ENCODE assay signal across 13 cellular contexts in genomic region chr14:68104518-68104917, GRCh38.
DNase-seq lines count a peak whose midpoint lies in the region; ATAC-seq and TF ChIP-seq lines count a peak whose summit lies in the region.
"Had no signal": no experiment of that assay in that cellular context is flagged by ENCODE, and none has a peak within 500 bp of the region (broad histone marks: within the 10 kb centered on the region; RNA-seq: fewer than 3 reads in every experiment).

No MANE protein-coding gene starts in this region.

- no peak overlapping the region for H2AK5ac ChIP-seq in mesendoderm (ENCODE audit: low read length)

- H3K4me2 ChIP-seq in mesendoderm (ENCODE audit: low read length), result no peak overlapping the region

- H3K9me3 ChIP-seq in T-helper 17 cell (ENCODE audit: control insufficient read depth, low read length, poor library complexity, severe bottlenecking), result no peaks in the 10 kb centered on the region

- H3K27me3 Mint-ChIP-seq in T-helper 17 cell, result no peaks in the 10 kb centered on the region
- H3K27me3 Mint-ChIP-seq in activated T-helper 1 cell treated with anti-CD3 and anti-CD28 coated beads, Interleukin-12 subunit alpha, Interleukin-12 subunit beta, Interleukin-2, Interleukin-4 antibody, amounts not matched to agents 30 ng/mL and 10 ng/mL and 1 ng/mL, durations not matched to agents 14 hours and 24 hours and 36 hours (ENCODE audit: insufficient read depth), result peaks cover 3% of the 10 kb centered on the region
- H3K27me3 Mint-ChIP-seq: dendritic cell treated with granulocyte-macrophage colony-stimulating factor and Interleukin-4, amounts not matched to agents 40 ng/mL and 50 ng/mL, for 4 days; stimulated activated memory B cell treated with anti-CD40 and anti-IgM and Interleukin-4, amounts not matched to agents 10 μg/mL and 1 μg/mL and 100 μg/mL, for 72 hours had no signal

- no peaks in the 10 kb centered on the region for H3K27me3 ChIP-seq in ACC112 (ENCODE audit: insufficient read depth, low read length)
- no peaks in the 10 kb centered on the region for H3K27me3 ChIP-seq in mesendoderm (ENCODE audit: insufficient read depth, low read length, poor library complexity)

- H3K36me3 Mint-ChIP-seq in T-helper 17 cell (ENCODE audit: low read depth), result peaks cover 3% of the 10 kb centered on the region
- H3K36me3 Mint-ChIP-seq in activated T-helper 1 cell treated with anti-CD3 and anti-CD28 coated beads, Interleukin-12 subunit alpha, Interleukin-12 subunit beta, Interleukin-2, Interleukin-4 antibody, amounts not matched to agents 30 ng/mL and 10 ng/mL and 1 ng/mL, durations not matched to agents 14 hours and 24 hours and 36 hours (ENCODE audit: low read depth), result peaks cover 13% of the 10 kb centered on the region

- ATAC-seq in HG02623 (IDR thresholded peaks at IDR 0.05; ENCODE audit: unreplicated experiment) (no peak), HG03025 (IDR thresholded peaks at IDR 0.05; ENCODE audit: low FRiP score, unreplicated experiment) (no peak), T-helper 17 cell (no peak)
- ATAC-seq: stimulated activated memory B cell treated with anti-CD40 and anti-IgM and Interleukin-4, amounts not matched to agents 10 μg/mL and 1 μg/mL and 100 μg/mL, for 72 hours had no signal

- DNase-seq in HT1080 (ENCODE audit: low read depth), result peak; percentile 24
- no peak for DNase-seq in coronary artery (ENCODE audit: low spot score)
- DNase-seq in mesendoderm, result peak; percentile 93
- DNase-seq in T-helper 17 cell, result no peak
- DNase-seq in activated T-helper 1 cell treated with anti-CD3 and anti-CD28 coated beads, Interleukin-12 subunit alpha, Interleukin-12 subunit beta, Interleukin-2, Interleukin-4 antibody, amounts not matched to agents 30 ng/mL and 10 ng/mL and 1 ng/mL, durations not matched to agents 14 hours and 24 hours and 36 hours (ENCODE audit: low spot score), result no peak
- DNase-seq: NCI-H2029, small intestine had no signal

- H3K18ac ChIP-seq in mesendoderm (ENCODE audit: low read length), result peak overlapping the region; percentile 51

- H3K36me3 ChIP-seq in ACC112 (ENCODE audit: insufficient read depth, low read length) (peaks cover 4% of the 10 kb centered on the region; the same call in 1 of the 2 replicates), mesendoderm (ENCODE audit: control insufficient read depth, insufficient read depth, low read length) (no peaks in the 10 kb centered on the region)

- no peak overlapping the region for H2BK5ac ChIP-seq in mesendoderm (ENCODE audit: low read length)

- H4K5ac ChIP-seq in mesendoderm (ENCODE audit: low read length), result no peak overlapping the region

- H3K23ac ChIP-seq in mesendoderm (ENCODE audit: low read length), result no peak overlapping the region

- TF ChIP-seq CTCF in coronary artery (IDR thresholded peaks at IDR 0.05), result no peak

- no peak overlapping the region for H3K56ac ChIP-seq in mesendoderm (ENCODE audit: low read length)

- no peak overlapping the region for H3K9ac ChIP-seq in mesendoderm (ENCODE audit: low read length)

- no peak overlapping the region for H2AFZ ChIP-seq in ACC112 (ENCODE audit: low read length, unreplicated experiment)

- peaks cover 41% of the 10 kb centered on the region for H3K9me3 Mint-ChIP-seq in activated T-helper 1 cell treated with anti-CD3 and anti-CD28 coated beads, Interleukin-12 subunit alpha, Interleukin-12 subunit beta, Interleukin-2, Interleukin-4 antibody, amounts not matched to agents 30 ng/mL and 10 ng/mL and 1 ng/mL, durations not matched to agents 14 hours and 24 hours and 36 hours

- H3K27ac Mint-ChIP-seq in T-helper 17 cell, result no peak overlapping the region
- H3K27ac Mint-ChIP-seq in activated T-helper 1 cell treated with anti-CD3 and anti-CD28 coated beads, Interleukin-12 subunit alpha, Interleukin-12 subunit beta, Interleukin-2, Interleukin-4 antibody, amounts not matched to agents 30 ng/mL and 10 ng/mL and 1 ng/mL, durations not matched to agents 14 hours and 24 hours and 36 hours, result no peak overlapping the region
- H3K27ac Mint-ChIP-seq: CD14-positive monocyte; dendritic cell treated with granulocyte-macrophage colony-stimulating factor and Interleukin-4, amounts not matched to agents 40 ng/mL and 50 ng/mL, for 4 days; stimulated activated memory B cell treated with anti-CD40 and anti-IgM and Interleukin-4, amounts not matched to agents 10 μg/mL and 1 μg/mL and 100 μg/mL, for 72 hours had no signal

- H3K4me1 Mint-ChIP-seq in T-helper 17 cell, result no peaks in the 10 kb centered on the region
- no peaks in the 10 kb centered on the region for H3K4me1 Mint-ChIP-seq in activated T-helper 1 cell treated with anti-CD3 and anti-CD28 coated beads, Interleukin-12 subunit alpha, Interleukin-12 subunit beta, Interleukin-2, Interleukin-4 antibody, amounts not matched to agents 30 ng/mL and 10 ng/mL and 1 ng/mL, durations not matched to agents 14 hours and 24 hours and 36 hours (ENCODE audit: low read depth)

- no peak overlapping the region for H3K4me3 Mint-ChIP-seq in T-helper 17 cell
- H3K4me3 Mint-ChIP-seq in activated T-helper 1 cell treated with anti-CD3 and anti-CD28 coated beads, Interleukin-12 subunit alpha, Interleukin-12 subunit beta, Interleukin-2, Interleukin-4 antibody, amounts not matched to agents 30 ng/mL and 10 ng/mL and 1 ng/mL, durations not matched to agents 14 hours and 24 hours and 36 hours, result no peak overlapping the region
- H3K4me3 Mint-ChIP-seq: CD14-positive monocyte; dendritic cell treated with granulocyte-macrophage colony-stimulating factor and Interleukin-4, amounts not matched to agents 40 ng/mL and 50 ng/mL, for 4 days; stimulated activated memory B cell treated with anti-CD40 and anti-IgM and Interleukin-4, amounts not matched to agents 10 μg/mL and 1 μg/mL and 100 μg/mL, for 72 hours had no signal

- H4K8ac ChIP-seq in mesendoderm (ENCODE audit: low read depth, low read length), result no peak overlapping the region

- H3K79me2 ChIP-seq in ACC112 (ENCODE audit: control insufficient read depth, insufficient read depth, low read length, unreplicated experiment), result no peaks in the 10 kb centered on the region
- H3K79me2 ChIP-seq in mesendoderm (ENCODE audit: control insufficient read depth, insufficient read depth, low read length), result no peaks in the 10 kb centered on the region

- H3K27ac ChIP-seq in ACC112 (ENCODE audit: low read depth, low read length) (peak overlapping the region; percentile 9; the same call in 1 of the 2 replicates), coronary artery (peak overlapping the region; percentile 26 to 53), mesendoderm (ENCODE audit: low read depth, low read length) (no peak overlapping the region)

- no peak overlapping the region for H2BK15ac ChIP-seq in mesendoderm (replicated peaks; ENCODE audit: low read depth)

- no CpG with 5 or more reads among the region's 1 CpG for WGBS in mesendoderm (ENCODE audit: extremely low coverage, insufficient coverage, low lambda C conversion rate)

- H2BK120ac ChIP-seq in mesendoderm (ENCODE audit: low read depth, low read length), result no peak overlapping the region

- no peak overlapping the region for H3K4ac ChIP-seq in mesendoderm (ENCODE audit: low read depth, low read length)

- no peaks in the 10 kb centered on the region for H3K79me1 ChIP-seq in mesendoderm (ENCODE audit: low read length)

- intact Hi-C loops in activated T-helper 1 cell treated with anti-CD3 and anti-CD28 coated beads, Interleukin-12 subunit alpha, Interleukin-12 subunit beta, Interleukin-2, Interleukin-4 antibody, amounts not matched to agents 30 ng/mL and 10 ng/mL and 1 ng/mL, durations not matched to agents 14 hours and 24 hours and 36 hours (cut with micrococcal nuclease), result no loop called here

- H3K4me3 ChIP-seq in ACC112 (ENCODE audit: low read depth, low read length) (no peak overlapping the region), coronary artery (no peak overlapping the region), mesendoderm (ENCODE audit: low read length) (no peak overlapping the region)

- peaks cover 10% of the 10 kb centered on the region for H3K4me1 ChIP-seq in ACC112 (ENCODE audit: control insufficient read depth, insufficient read depth, low read length, unreplicated experiment)
- H3K4me1 ChIP-seq in mesendoderm (ENCODE audit: control insufficient read depth, low read depth, low read length), result peaks cover 6% of the 10 kb centered on the region

Comparison
In these comparisons a context has a peak if more than half of its experiments do, and no peak if none do; other contexts are left out.
1. DNase-seq: peak in HT1080 (single experiment) and mesendoderm (single experiment); none in coronary artery (single experiment), T-helper 17 cell (0 of 3) and activated T-helper 1 cell treated with anti-CD3 and anti-CD28 coated beads, Interleukin-12 subunit alpha, Interleukin-12 subunit beta, Interleukin-2, Interleukin-4 antibody, amounts not matched to agents 30 ng/mL and 10 ng/mL and 1 ng/mL, durations not matched to agents 14 hours and 24 hours and 36 hours (single experiment).